Comparison of ENCODE assay signal across 8 cellular contexts in the genomic region with DNA sequence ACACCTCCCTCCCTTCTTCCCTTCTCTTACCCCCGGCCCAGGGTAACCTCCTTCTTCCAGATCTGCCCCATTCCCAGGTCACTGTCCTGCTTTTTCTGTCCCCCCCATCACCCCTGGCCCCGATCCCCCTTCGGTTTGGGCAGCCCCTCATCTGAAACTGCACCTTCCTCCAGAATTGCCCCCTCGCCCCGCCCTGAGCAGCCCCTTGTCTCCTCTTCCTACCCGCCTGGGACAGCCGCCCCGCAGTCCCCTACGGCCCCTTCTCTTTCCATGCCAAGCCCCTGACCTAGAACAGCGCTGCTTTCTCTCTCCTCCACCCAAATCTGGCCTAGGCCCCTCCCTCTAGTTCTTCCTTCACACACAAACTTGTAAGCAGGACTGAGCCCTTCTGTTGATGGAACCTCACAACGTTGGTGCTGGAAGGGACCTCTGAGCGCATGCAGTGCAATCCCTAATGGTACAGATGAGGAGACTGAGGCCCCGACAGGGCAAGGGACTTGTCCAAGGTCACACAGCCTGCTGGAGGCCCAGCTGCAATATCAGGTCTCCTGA. TPM values are rescaled to one million over a fixed set of nuclear protein-coding genes. Genes with fewer than 3 reads are reported as not detected.
A peak's percentile ranks its signal among the peaks of the same experiment; 100 is the strongest.
DNase-seq lines count a peak whose midpoint lies in the region; ATAC-seq and TF ChIP-seq lines count a peak whose summit lies in the region.

No MANE protein-coding gene starts in this region.

- peak overlapping the region; percentile 78 to 97 (median 94) for H3K4me3 ChIP-seq in BLaER1 treated with 17β-estradiol and CSF1 and Interleukin-3, amounts not matched to agents 10 nM and 100 nM
- H3K4me3 ChIP-seq in astrocyte of the cerebellum (ENCODE audit: low read depth, low read length) (peak overlapping the region; percentile 86), stomach smooth muscle (ENCODE audit: low read length in 2 of 2) (peak overlapping the region; percentile 52 to 83)

- no peaks in the 10 kb centered on the region for H3K9me3 ChIP-seq in BLaER1 treated with 17β-estradiol and CSF1 and Interleukin-3, amounts not matched to agents 10 nM and 100 nM (replicated peaks in 1 of 11)
- H3K9me3 ChIP-seq in stomach smooth muscle (ENCODE audit: control insufficient read depth in 2 of 2, low read length in 2 of 2), result no peaks in the 10 kb centered on the region

- H3K36me3 ChIP-seq in BLaER1 treated with 17β-estradiol and CSF1 and Interleukin-3, amounts not matched to agents 10 nM and 100 nM, result peaks cover 18 to 35% (median 31%) of the 10 kb centered on the region in 11 experiments
- peaks cover 10 to 14% of the 10 kb centered on the region in 2 donors for H3K36me3 ChIP-seq in stomach smooth muscle (ENCODE audit: control insufficient read depth in 2 of 2, insufficient read depth in 2 of 2, low read length in 2 of 2)

- ATAC-seq in GM19463 (IDR thresholded peaks at IDR 0.05; ENCODE audit: unreplicated experiment) (no peak), HG03108 (IDR thresholded peaks at IDR 0.05; ENCODE audit: unreplicated experiment) (no peak)

- in situ Hi-C loops in astrocyte of the cerebellum (cut with HindIII; ENCODE audit: low sequenced_read_pairs), result no loop called here

- TF ChIP-seq CTCF in astrocyte of the cerebellum (IDR thresholded peaks at IDR 0.05; ENCODE audit: low read depth, low read length, missing control alignments), result no peak

- peaks cover 49 to 72% (median 53%) of the 10 kb centered on the region in 10 experiments for H3K4me1 ChIP-seq in BLaER1 treated with 17β-estradiol and CSF1 and Interleukin-3, amounts not matched to agents 10 nM and 100 nM
- H3K4me1 ChIP-seq in stomach smooth muscle (ENCODE audit: control insufficient read depth, insufficient read depth, low read length), result peaks cover 38% of the 10 kb centered on the region

- peaks cover 9 to 48% (median 40%) of the 10 kb centered on the region in 11 experiments; a peak in 20 of 22 replicates for H4K20me1 ChIP-seq in BLaER1 treated with 17β-estradiol and CSF1 and Interleukin-3, amounts not matched to agents 10 nM and 100 nM

- DNase-seq in LHCN-M2 (ENCODE audit: low read depth) (peak; percentile 21), astrocyte of the cerebellum (ENCODE audit: low read depth) (no peak), islet precursor cell (peak; percentile 64), kidney tubule cell (ENCODE audit: low spot score) (no peak)

- peak overlapping the region; percentile 72 to 91 (median 83) for H3K27ac ChIP-seq in BLaER1 treated with 17β-estradiol and CSF1 and Interleukin-3, amounts not matched to agents 10 nM and 100 nM
- peak overlapping the region; percentile 91 for H3K27ac ChIP-seq in stomach smooth muscle (ENCODE audit: low read length)

- peak overlapping the region; percentile 81 to 98 (median 93) for H3K4me2 ChIP-seq in BLaER1 treated with 17β-estradiol and CSF1 and Interleukin-3, amounts not matched to agents 10 nM and 100 nM

- no peaks in the 10 kb centered on the region for H3K27me3 ChIP-seq in BLaER1 treated with 17β-estradiol and CSF1 and Interleukin-3, amounts not matched to agents 10 nM and 100 nM
- H3K27me3 ChIP-seq in stomach smooth muscle (ENCODE audit: control insufficient read depth in 1 of 2, insufficient read depth in 2 of 2, low read length in 2 of 2), result no peaks in the 10 kb centered on the region

- H3K9ac ChIP-seq in BLaER1 treated with 17β-estradiol and CSF1 and Interleukin-3, amounts not matched to agents 10 nM and 100 nM, result peak overlapping the region; percentile 86 to 96 (median 94)
- peak overlapping the region; percentile 75 to 86 for H3K9ac ChIP-seq in stomach smooth muscle (ENCODE audit: low read length in 2 of 2)

RNA-seq across cellular contexts. Expression of a gene that starts 0.6 kb away (rescaled TPM):
- total RNA-seq in LHCN-M2 (2014; rRNA removed), result 61.3 and 61.7 TPM in 2 replicates
- 46.1 TPM for polyA plus RNA-seq in LHCN-M2 (2012)

RNA-seq across cellular contexts. Expression of a gene that starts 6.0 kb away (rescaled TPM):
- total RNA-seq in LHCN-M2 (2014; rRNA removed), result 20.8 and 22.3 TPM in 2 replicates
- 13.2 TPM for polyA plus RNA-seq in LHCN-M2 (2012)

RNA-seq across cellular contexts. Expression of a gene that starts 24.4 kb away (rescaled TPM):
- not detected in 2 replicates for total RNA-seq in LHCN-M2 (2014; rRNA removed)
- polyA plus RNA-seq in LHCN-M2 (2012), result 0.64 TPM

RNA-seq across cellular contexts. Expression of a gene that starts 28.7 kb away (rescaled TPM):
- total RNA-seq in LHCN-M2 (2014; rRNA removed), result 116 and 119 TPM in 2 replicates
- 234 TPM for polyA plus RNA-seq in LHCN-M2 (2012)

RNA-seq across cellular contexts. Expression of a gene that starts 29.0 kb away (rescaled TPM):
- total RNA-seq in LHCN-M2 (2014; rRNA removed), result 47.1 and 50.4 TPM in 2 replicates
- 48.1 TPM for polyA plus RNA-seq in LHCN-M2 (2012)

Comparison
In these comparisons a context has a peak if more than half of its experiments do, and no peak if none do; other contexts are left out.
1. DNase-seq: peak in LHCN-M2 (single experiment) and islet precursor cell (single experiment); none in astrocyte of the cerebellum (single experiment) and kidney tubule cell (single experiment).
2. Peak in every context shown above with its lines, with median percentiles within 50 percentile points of each other: H3K4me3 ChIP-seq.